ENCODE assay signal across 16 cellular contexts in the genomic region with DNA sequence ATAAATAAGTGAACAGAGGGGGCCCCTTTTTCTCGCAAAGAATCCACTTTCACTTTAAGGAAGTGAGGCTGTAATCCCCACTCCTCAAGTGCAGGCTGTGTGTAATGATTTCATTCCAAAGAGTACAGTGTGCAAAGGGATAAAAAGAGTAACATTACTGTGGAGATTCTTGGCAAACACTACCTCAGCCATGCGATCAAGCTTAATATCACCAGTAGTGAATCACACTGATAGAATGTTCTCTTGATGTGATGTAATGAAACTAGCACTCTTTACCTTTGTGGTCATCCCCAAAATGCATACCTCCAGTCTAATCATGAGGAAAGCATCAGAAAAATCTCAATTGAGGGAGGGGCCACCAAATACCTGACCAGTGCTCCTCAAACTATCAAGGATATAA.
DNase-seq lines count a peak whose midpoint lies in the region; ATAC-seq and TF ChIP-seq lines count a peak whose summit lies in the region.
"Had no signal": no experiment of that assay in that cellular context is flagged by ENCODE, and none has a peak within 500 bp of the region (broad histone marks: within the 10 kb centered on the region; RNA-seq: fewer than 3 reads in every experiment).

No MANE protein-coding gene starts in this region.

- CTCF ChIA-PET in RWPE1 (lab: Yijun Ruan, JAX), result no interaction called here

- H3K9me3 ChIP-seq in colonic mucosa, result no peaks in the 10 kb centered on the region
- H3K9me3 ChIP-seq: adrenal gland, vagina had no signal

- POLR2A ChIA-PET in RWPE1 (lab: Yijun Ruan, JAX; ENCODE audit: low non-redundant PET), result interaction anchor here (0.5 kb wide), 1 partner anchor 8 kb away, joined by 6 read pairs; no protein-coding TSS in a partner anchor

- no peak for ATAC-seq in HG03039 (IDR thresholded peaks at IDR 0.05; ENCODE audit: unreplicated experiment)

- H3K27ac ChIP-seq in RWPE1, result no peak overlapping the region
- H3K27ac ChIP-seq in colonic mucosa, result no peak overlapping the region
- H3K27ac ChIP-seq: adrenal gland, vagina had no signal

- no peaks in the 10 kb centered on the region for H3K27me3 ChIP-seq in colonic mucosa
- H3K27me3 ChIP-seq: adrenal gland, vagina had no signal

- no peak for TF ChIP-seq CTCF in RWPE1 (conservative IDR thresholded peaks at IDR 0.05; ENCODE audit: low read depth)
- TF ChIP-seq CTCF in fibroblast of pulmonary artery (IDR thresholded peaks at IDR 0.05; ENCODE audit: low read length, missing control alignments), result no peak
- TF ChIP-seq CTCF in colonic mucosa (IDR thresholded peaks at IDR 0.05), result no peak

- peak; percentile 26 for DNase-seq in HS-5 (ENCODE audit: low read depth)
- DNase-seq in RWPE1 (ENCODE audit: low spot score), result peak; percentile 61
- DNase-seq in fibroblast of pulmonary artery (ENCODE audit: low read depth), result peak; percentile 1
- peak; percentile 95 for DNase-seq in renal cortical epithelial cell (ENCODE audit: low read depth)
- DNase-seq in colonic mucosa, result no peak
- no peak for DNase-seq in activated CD4-positive, alpha-beta T cell treated with anti-CD3 and anti-CD28 coated beads for 48 hours
- DNase-seq: activated CD4-positive, alpha-beta T cell treated with anti-CD3 and anti-CD28 coated beads for 1 hour; activated gamma-delta T cell; adrenal gland; DMS 273 treated with DMSO at 0.1 percent for 48 hours; foreskin melanocyte; NCI-H1417; NCI-H69; stimulated activated CD4-positive, alpha-beta T cell treated with anti-CD3 and anti-CD28 coated beads, Interleukin-4, amount 100 ng/mL, for 1 hour had no signal

- H3K36me3 ChIP-seq in colonic mucosa, result no peaks in the 10 kb centered on the region
- H3K36me3 ChIP-seq: adrenal gland, vagina had no signal

- intact Hi-C loops in colonic mucosa (cut with DNase I), result no loop called here

- no peaks in the 10 kb centered on the region for H3K4me1 ChIP-seq in colonic mucosa
- H3K4me1 ChIP-seq: adrenal gland, vagina had no signal

- H3K4me3 ChIP-seq in fibroblast of pulmonary artery (replicated peaks; ENCODE audit: low read depth, low read length) (no peak overlapping the region), colonic mucosa (no peak overlapping the region)
- H3K4me3 ChIP-seq: adrenal gland, vagina had no signal

- no peak overlapping the region for H3K9ac ChIP-seq in colonic mucosa (ENCODE audit: low read depth in 2 of 2, low read length in 2 of 2)

Comparison
In these comparisons a context has a peak if more than half of its experiments do, and no peak if none do; other contexts are left out.
1. DNase-seq: peak in HS-5 (single experiment), RWPE1 (single experiment), fibroblast of pulmonary artery (single experiment) and renal cortical epithelial cell (single experiment); none in colonic mucosa (single experiment) and activated CD4-positive, alpha-beta T cell treated with anti-CD3 and anti-CD28 coated beads for 48 hours (single experiment).